In the genomic region with DNA sequence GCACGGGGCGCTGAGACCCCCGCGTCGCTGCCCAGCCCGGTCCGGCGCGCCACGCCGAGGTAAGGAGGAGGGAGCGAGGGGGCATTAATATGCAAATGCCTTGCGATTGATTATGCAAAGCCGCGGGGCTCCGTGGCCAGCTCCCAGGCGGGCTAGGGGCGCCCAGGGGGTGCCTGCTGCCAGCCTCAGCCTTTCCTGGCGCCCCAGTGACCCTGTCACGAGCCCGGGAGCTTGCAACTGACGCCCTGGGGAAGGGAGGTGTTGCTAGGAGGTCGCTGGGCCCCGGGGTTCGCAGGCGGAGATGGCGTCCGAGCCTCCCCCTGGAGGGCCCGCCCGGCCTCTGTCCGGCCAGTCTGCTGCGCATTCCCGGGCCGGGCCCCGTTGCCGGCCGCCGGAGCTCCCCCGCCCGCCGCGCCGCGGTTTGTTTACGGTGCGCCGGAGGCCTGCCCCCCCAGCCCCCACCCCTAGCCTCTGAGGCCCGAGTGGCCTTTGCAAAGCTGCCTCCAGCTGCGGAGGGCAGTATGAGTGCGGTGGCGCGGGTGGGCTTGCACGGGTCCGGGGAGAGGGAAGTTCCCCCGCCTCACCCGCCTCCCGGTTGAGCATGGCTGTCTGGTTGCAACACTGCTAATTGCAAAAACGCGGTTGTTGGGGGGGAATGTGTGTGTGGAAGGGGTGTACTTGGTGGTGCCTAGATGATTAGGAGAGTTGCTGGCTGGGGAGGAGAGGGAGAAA, we compare ENCODE assay signal across 1 cellular context.
TF ChIP-seq lines count a peak whose summit lies in the region.

No MANE protein-coding gene starts in this region.

TF ChIP-seq in HEK293, 187 proteins besides CTCF, POLR2A, EP300 and RAD21 (continued from another document):
- no peak for TF ChIP-seq ZBTB49 (tag by site-specific recombination; IDR thresholded peaks at IDR 0.05; ENCODE audit: low read depth)
- TF ChIP-seq PBX3 (CRISPR knock-in tag; IDR thresholded peaks at IDR 0.05) = no peak
- TF ChIP-seq BCL6B (tag by site-specific recombination; IDR thresholded peaks at IDR 0.05) = no peak
- TF ChIP-seq ZNF146 (tag by site-specific recombination; IDR thresholded peaks at IDR 0.05) = no peak
- TF ChIP-seq IKZF3 (tag by site-specific recombination; IDR thresholded peaks at IDR 0.05) = no peak
- TF ChIP-seq ZNF654 (tag by site-specific recombination; IDR thresholded peaks at IDR 0.05; ENCODE audit: low read depth) = no peak
- TF ChIP-seq PRDM1 (tag by site-specific recombination; IDR thresholded peaks at IDR 0.05) = no peak
- peak; percentile 98 for TF ChIP-seq ZNF398 (tag by site-specific recombination; IDR thresholded peaks at IDR 0.05)
- no peak for TF ChIP-seq ZNF394 (tag by site-specific recombination; IDR thresholded peaks at IDR 0.05; ENCODE audit: borderline replicate concordance)
- TF ChIP-seq ZNF112 (tag by site-specific recombination; IDR thresholded peaks at IDR 0.05) = no peak
- no peak for TF ChIP-seq ZNF830 (tag by site-specific recombination; IDR thresholded peaks at IDR 0.05; ENCODE audit: low read depth)
- no peak for TF ChIP-seq ZNF776 (tag by site-specific recombination; IDR thresholded peaks at IDR 0.05; ENCODE audit: borderline replicate concordance)
- TF ChIP-seq ZNF560 (tag by site-specific recombination; IDR thresholded peaks at IDR 0.05; ENCODE audit: borderline replicate concordance) = no peak
- TF ChIP-seq ZFP69B (tag by site-specific recombination; IDR thresholded peaks at IDR 0.05) = no peak
- TF ChIP-seq ZNF571 (tag by site-specific recombination; IDR thresholded peaks at IDR 0.05) = no peak
- no peak for TF ChIP-seq GLI2 (tag by site-specific recombination; IDR thresholded peaks at IDR 0.05; ENCODE audit: borderline replicate concordance, low read depth)
- peak; percentile 52 for TF ChIP-seq ZBTB26 (tag by site-specific recombination; optimal IDR thresholded peaks at IDR 0.05)
- 0 out of 2 replicates have a peak, but pooled peaks have one; percentile 4 for TF ChIP-seq EGR2 (tag by site-specific recombination; IDR thresholded peaks at IDR 0.05; ENCODE audit: low read depth)
- TF ChIP-seq, protein P1, sequence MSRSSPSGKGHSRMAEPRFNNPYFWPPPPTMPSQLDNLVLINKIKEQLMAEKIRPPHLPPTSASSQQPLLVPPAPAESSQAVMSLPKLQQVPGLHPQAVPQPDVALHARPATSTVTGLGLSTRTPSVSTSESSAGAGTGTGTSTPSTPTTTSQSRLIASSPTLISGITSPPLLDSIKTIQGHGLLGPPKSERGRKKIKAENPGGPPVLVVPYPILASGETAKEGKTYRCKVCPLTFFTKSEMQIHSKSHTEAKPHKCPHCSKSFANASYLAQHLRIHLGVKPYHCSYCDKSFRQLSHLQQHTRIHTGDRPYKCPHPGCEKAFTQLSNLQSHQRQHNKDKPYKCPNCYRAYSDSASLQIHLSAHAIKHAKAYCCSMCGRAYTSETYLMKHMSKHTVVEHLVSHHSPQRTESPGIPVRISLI (tag by site-specific recombination; IDR thresholded peaks at IDR 0.05) = no peak
- TF ChIP-seq, protein P2, sequence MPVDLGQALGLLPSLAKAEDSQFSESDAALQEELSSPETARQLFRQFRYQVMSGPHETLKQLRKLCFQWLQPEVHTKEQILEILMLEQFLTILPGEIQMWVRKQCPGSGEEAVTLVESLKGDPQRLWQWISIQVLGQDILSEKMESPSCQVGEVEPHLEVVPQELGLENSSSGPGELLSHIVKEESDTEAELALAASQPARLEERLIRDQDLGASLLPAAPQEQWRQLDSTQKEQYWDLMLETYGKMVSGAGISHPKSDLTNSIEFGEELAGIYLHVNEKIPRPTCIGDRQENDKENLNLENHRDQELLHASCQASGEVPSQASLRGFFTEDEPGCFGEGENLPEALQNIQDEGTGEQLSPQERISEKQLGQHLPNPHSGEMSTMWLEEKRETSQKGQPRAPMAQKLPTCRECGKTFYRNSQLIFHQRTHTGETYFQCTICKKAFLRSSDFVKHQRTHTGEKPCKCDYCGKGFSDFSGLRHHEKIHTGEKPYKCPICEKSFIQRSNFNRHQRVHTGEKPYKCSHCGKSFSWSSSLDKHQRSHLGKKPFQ (tag by site-specific recombination; IDR thresholded peaks at IDR 0.05) = no peak
- no peak for TF ChIP-seq KLF16 (tag by site-specific recombination; IDR thresholded peaks at IDR 0.05)
- TF ChIP-seq ZNF658 (tag by site-specific recombination; IDR thresholded peaks at IDR 0.05) = no peak
- TF ChIP-seq INSM2 (tag by site-specific recombination; IDR thresholded peaks at IDR 0.05) = no peak
- 0 out of 2 replicates have a peak, but pooled peaks have one; percentile 10 for TF ChIP-seq ZEB2 (tag by site-specific recombination; IDR thresholded peaks at IDR 0.05)
- peak; percentile 100 for TF ChIP-seq ZNF335 (tag by site-specific recombination; conservative IDR thresholded peaks at IDR 0.05)
- TF ChIP-seq, protein P3, sequence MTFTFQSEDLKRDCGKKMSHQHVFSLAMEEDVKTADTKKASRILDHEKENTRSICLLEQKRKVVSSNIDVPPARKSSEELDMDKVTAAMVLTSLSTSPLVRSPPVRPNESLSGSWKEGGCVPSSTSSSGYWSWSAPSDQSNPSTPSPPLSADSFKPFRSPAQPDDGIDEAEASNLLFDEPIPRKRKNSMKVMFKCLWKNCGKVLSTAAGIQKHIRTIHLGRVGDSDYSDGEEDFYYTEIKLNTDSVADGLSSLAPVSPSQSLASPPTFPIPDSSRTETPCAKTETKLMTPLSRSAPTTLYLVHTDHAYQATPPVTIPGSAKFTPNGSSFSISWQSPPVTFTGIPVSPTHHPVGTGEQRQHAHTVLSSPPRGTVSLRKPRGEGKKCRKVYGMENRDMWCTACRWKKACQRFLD (tag by site-specific recombination; IDR thresholded peaks at IDR 0.05) = no peak
- peak; percentile 82 for TF ChIP-seq GLIS1 (tag by site-specific recombination; IDR thresholded peaks at IDR 0.05)
- TF ChIP-seq ZFHX2 (tag by site-specific recombination; conservative IDR thresholded peaks at IDR 0.05) = no peak
- TF ChIP-seq ZNF121 (tag by site-specific recombination; IDR thresholded peaks at IDR 0.05) = no peak
- no peak for TF ChIP-seq ZNF624 (tag by site-specific recombination; IDR thresholded peaks at IDR 0.05)
- TF ChIP-seq SP7 (tag by site-specific recombination; IDR thresholded peaks at IDR 0.05) = no peak
- TF ChIP-seq ZNF221 (tag by site-specific recombination; IDR thresholded peaks at IDR 0.05; ENCODE audit: borderline replicate concordance) = no peak
- TF ChIP-seq ZNF561 (tag by site-specific recombination; IDR thresholded peaks at IDR 0.05; ENCODE audit: borderline replicate concordance) = 0 out of 2 replicates have a peak, but pooled peaks have one; percentile 35
- no peak for TF ChIP-seq ZNF184 (tag by site-specific recombination; IDR thresholded peaks at IDR 0.05)
- TF ChIP-seq ZNF623 (tag by site-specific recombination; IDR thresholded peaks at IDR 0.05) = no peak
- no peak for TF ChIP-seq SALL2 (tag by site-specific recombination; IDR thresholded peaks at IDR 0.05; ENCODE audit: borderline replicate concordance)
- TF ChIP-seq, protein P4, sequence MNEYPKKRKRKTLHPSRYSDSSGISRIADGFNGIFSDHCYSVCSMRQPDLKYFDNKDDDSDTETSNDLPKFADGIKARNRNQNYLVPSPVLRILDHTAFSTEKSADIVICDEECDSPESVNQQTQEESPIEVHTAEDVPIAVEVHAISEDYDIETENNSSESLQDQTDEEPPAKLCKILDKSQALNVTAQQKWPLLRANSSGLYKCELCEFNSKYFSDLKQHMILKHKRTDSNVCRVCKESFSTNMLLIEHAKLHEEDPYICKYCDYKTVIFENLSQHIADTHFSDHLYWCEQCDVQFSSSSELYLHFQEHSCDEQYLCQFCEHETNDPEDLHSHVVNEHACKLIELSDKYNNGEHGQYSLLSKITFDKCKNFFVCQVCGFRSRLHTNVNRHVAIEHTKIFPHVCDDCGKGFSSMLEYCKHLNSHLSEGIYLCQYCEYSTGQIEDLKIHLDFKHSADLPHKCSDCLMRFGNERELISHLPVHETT (tag by site-specific recombination; IDR thresholded peaks at IDR 0.05) = no peak
- no peak for TF ChIP-seq ZBTB7A (tag by site-specific recombination; IDR thresholded peaks at IDR 0.05; ENCODE audit: low read depth)
- no peak for TF ChIP-seq ZNF211 (tag by site-specific recombination; IDR thresholded peaks at IDR 0.05; ENCODE audit: low read depth)
- no peak for TF ChIP-seq ZNF660 (tag by site-specific recombination; IDR thresholded peaks at IDR 0.05)
- TF ChIP-seq ZNF16 (tag by site-specific recombination; IDR thresholded peaks at IDR 0.05; ENCODE audit: low read depth) = no peak
